In genomic region chr7:40493609-40494041, GRCh38 we compare ENCODE assay signal across 1 cellular context.
TF ChIP-seq lines count a peak whose summit lies in the region.

No MANE protein-coding gene starts in this region.

TF ChIP-seq in SK-N-SH treated with all-trans-retinoic acid at 6 μM for 48 hours, 23 proteins besides CTCF, POLR2A, EP300 and RAD21 (continued from another document):
- TF ChIP-seq POU6F1 (CRISPR knock-in tag; IDR thresholded peaks at IDR 0.05; ENCODE audit: borderline replicate concordance, low read depth): peak; percentile 81; the same call in 1 of the 2 replicates
- no peak for TF ChIP-seq SNAI2 (CRISPR knock-in tag; IDR thresholded peaks at IDR 0.05)
- TF ChIP-seq ZFP30 (CRISPR knock-in tag; IDR thresholded peaks at IDR 0.05): no peak
- TF ChIP-seq ARNTL (CRISPR knock-in tag; IDR thresholded peaks at IDR 0.05; ENCODE audit: borderline replicate concordance, low read depth): no peak
- TF ChIP-seq RARB (CRISPR knock-in tag; IDR thresholded peaks at IDR 0.05): peak; percentile 53; the same call in 1 of the 2 replicates
- TF ChIP-seq ZC3H10 (CRISPR knock-in tag; IDR thresholded peaks at IDR 0.05): peak; percentile 92
- TF ChIP-seq ISL1 (CRISPR knock-in tag; IDR thresholded peaks at IDR 0.05): peak; percentile 98
- TF ChIP-seq TCF4 (CRISPR knock-in tag; IDR thresholded peaks at IDR 0.05; ENCODE audit: borderline replicate concordance): no peak
- TF ChIP-seq CSRNP3 (CRISPR knock-in tag; IDR thresholded peaks at IDR 0.05): no peak
- no peak for TF ChIP-seq OSR1 (CRISPR knock-in tag; IDR thresholded peaks at IDR 0.05)
- TF ChIP-seq TSHZ2 (CRISPR knock-in tag; IDR thresholded peaks at IDR 0.05): no peak
- no peak for TF ChIP-seq ZNF70 (CRISPR knock-in tag; IDR thresholded peaks at IDR 0.05)
- TF ChIP-seq CSDC2 (CRISPR knock-in tag; IDR thresholded peaks at IDR 0.05): no peak
